Comparison of ENCODE assay signal across 7 cellular contexts in the genomic region with DNA sequence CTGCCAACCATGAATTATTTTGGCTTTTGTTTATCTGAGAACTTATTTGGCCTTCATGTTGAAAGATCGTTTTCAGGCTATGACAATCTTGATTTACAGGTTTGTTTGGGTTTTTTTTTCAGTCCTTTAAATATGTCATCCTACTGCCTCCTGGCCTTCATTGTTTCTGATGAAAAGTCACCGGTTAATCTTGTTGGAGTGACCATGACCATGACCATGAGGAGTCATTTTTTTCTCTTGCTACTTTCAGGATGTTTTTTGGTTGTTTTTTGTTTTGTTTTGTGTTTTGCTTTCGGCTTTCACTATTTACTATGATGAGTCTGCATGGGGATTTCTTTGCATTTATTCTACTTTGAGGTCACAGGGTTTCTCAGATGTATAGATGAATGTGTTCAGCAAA.
"Had no signal": no experiment of that assay in that cellular context is flagged by ENCODE, and none has a peak within 500 bp of the region (broad histone marks: within the 10 kb centered on the region; RNA-seq: fewer than 3 reads in every experiment).

No MANE protein-coding gene starts in this region.

- H3K4me2 ChIP-seq: GM23338 had no signal

- H3K4me3 Mint-ChIP-seq: GM23338, H9, IgD-negative memory B cell had no signal

- DNase-seq: H9, HCEC 1CT had no signal

- FAIRE-seq: H1, H54, HTR-8/SVneo had no signal

- H3K27ac Mint-ChIP-seq: GM23338, H9, IgD-negative memory B cell had no signal

- H3K4me3 ChIP-seq: GM23338 had no signal

- ATAC-seq: GM23338 had no signal

- H2AFZ ChIP-seq: GM23338 had no signal

- H3K4me1 Mint-ChIP-seq: GM23338, IgD-negative memory B cell had no signal
